In genomic region chr1:232127190-232127589, GRCh38 we compare ENCODE assay signal across 1 cellular context.
A peak's percentile ranks its signal among the peaks of the same experiment; 100 is the strongest.
TF ChIP-seq lines count a peak whose summit lies in the region.

No MANE protein-coding gene starts in this region.

TF ChIP-seq in HepG2, 621 proteins besides CTCF, POLR2A, EP300 and RAD21 (continued from another document):
- TF ChIP-seq FOSL2 (CRISPR knock-in tag; IDR thresholded peaks at IDR 0.05) (0 out of 2 replicates have a peak, but pooled peaks have one; percentile 14), MAFK (conservative IDR thresholded peaks at IDR 0.05 in 1 of 2, IDR thresholded peaks at IDR 0.05 in 1 of 2; ENCODE audit: low read length in 2 of 2) (peak; percentile 43 to 86; a peak in 3 of 4 replicates)
